Comparison of ENCODE assay signal across 8 cellular contexts in the genomic region with DNA sequence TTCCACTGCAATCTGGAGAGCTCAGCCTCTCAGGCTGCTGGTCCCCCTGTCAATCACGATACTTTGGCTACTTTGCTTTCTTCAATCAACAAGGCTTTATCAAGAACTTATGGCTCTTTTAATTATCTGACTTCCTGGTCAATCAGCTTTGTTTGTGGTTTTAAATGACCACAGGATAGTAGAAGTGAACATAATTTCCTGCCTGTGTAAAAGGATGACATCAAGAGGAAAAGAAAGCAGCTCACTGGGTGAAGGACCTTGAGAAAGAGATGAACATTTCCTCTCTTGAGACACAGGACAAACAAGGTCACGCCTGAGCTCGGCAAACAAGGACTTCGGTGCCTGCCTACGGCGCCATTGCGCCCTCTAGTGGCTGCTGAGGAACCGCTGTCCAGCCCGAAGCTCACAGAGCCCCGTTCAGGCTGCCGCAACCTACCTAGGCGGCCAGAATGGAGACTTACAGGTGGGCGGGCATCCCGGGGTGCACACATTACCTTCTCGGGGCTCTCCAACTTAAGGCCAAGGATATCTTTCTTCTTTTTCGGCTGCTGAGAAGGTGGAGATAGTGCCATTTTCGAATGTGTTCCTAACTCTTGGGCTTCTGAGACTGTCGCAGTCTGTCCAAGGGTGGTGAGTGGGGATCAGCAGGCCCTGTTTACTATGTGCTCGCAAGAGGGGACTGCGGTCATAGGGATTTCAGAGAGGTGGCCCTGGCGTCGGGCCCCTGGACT. TPM values are rescaled to one million over a fixed set of nuclear protein-coding genes. Genes with fewer than 3 reads are reported as not detected.
DNase-seq lines count a peak whose midpoint lies in the region; ATAC-seq and TF ChIP-seq lines count a peak whose summit lies in the region.

No MANE protein-coding gene starts in this region.

- H3K9ac ChIP-seq in mammary epithelial cell (ENCODE audit: insufficient read depth, low read length), result no peak overlapping the region

- in situ Hi-C loops in mammary epithelial cell (cut with MboI; ENCODE audit: low sequenced_read_pairs in 2 of 2), result loop anchor here in 1 of 2 donors (10.0 kb wide), 1 partner anchor 204 kb away; no protein-coding TSS in a partner anchor

- BruUV-seq in A673 (replicated peaks; lab: Mats Ljungman, UMichigan) (no TSS peak), mammary epithelial cell (replicated peaks; lab: Mats Ljungman, UMichigan) (no TSS peak)

- H2AFZ ChIP-seq in mammary epithelial cell (ENCODE audit: low read depth, low read length), result peak overlapping the region; percentile 66

- H3K36me3 ChIP-seq in A673 (ENCODE audit: insufficient read depth, low read length, poor library complexity, severe bottlenecking), result no peaks in the 10 kb centered on the region
- no peaks in the 10 kb centered on the region for H3K36me3 ChIP-seq in mammary epithelial cell (ENCODE audit: insufficient read depth, low read length)

- DNase-seq in A673 (ENCODE audit: low spot score) (peak; percentile 73), NCI-H2171 (lab: John Stamatoyannopoulos, UW) (peak; percentile 43), mammary epithelial cell (peak; percentile 77), islet precursor cell (peak; percentile 92)
- peak; percentile 81 to 88 (median 85) for DNase-seq in stimulated activated CD4-positive, alpha-beta T cell treated with anti-CD3 and anti-CD28 coated beads, Interleukin-12 subunit alpha, Interleukin-12 subunit beta, amount 100 ng/mL, for 48 hours (ENCODE audit: low read depth in 2 of 3, low spot score in 1 of 3)

- POLR2A ChIA-PET in A673 (lab: Charles Lee; ENCODE audit: low non-redundant PET), result no interaction called here

- H3K27ac ChIP-seq in A673 (ENCODE audit: low read depth, low read length, poor library complexity, severe bottlenecking), result no peak overlapping the region
- peak overlapping the region; percentile 32 for H3K27ac ChIP-seq in mammary epithelial cell (ENCODE audit: insufficient read depth, low read depth, low read length)

- peak; percentile 91 for ATAC-seq in GM18517 (IDR thresholded peaks at IDR 0.05; ENCODE audit: unreplicated experiment)
- ATAC-seq in HG03045 (IDR thresholded peaks at IDR 0.05; ENCODE audit: unreplicated experiment), result peak; percentile 84

- dilution Hi-C loops in mammary epithelial cell (cut with HindIII; ENCODE audit: low sequenced_read_pairs), result no loop called here

- H3K4me2 ChIP-seq in mammary epithelial cell (ENCODE audit: insufficient read depth, low read depth, low read length), result no peak overlapping the region

- 16% methylated on average over 18 of the region's 22 CpGs for WGBS in mammary epithelial cell (ENCODE audit: low coverage, missing lambda C conversion rate)

- H3K4me1 ChIP-seq in A673 (ENCODE audit: insufficient read depth, low read length, poor library complexity, severe bottlenecking) (peaks cover 4% of the 10 kb centered on the region), mammary epithelial cell (ENCODE audit: insufficient read depth, low read length) (peaks cover 20% of the 10 kb centered on the region)

- peaks cover 26% of the 10 kb centered on the region for H3K27me3 ChIP-seq in A673 (replicated peaks; ENCODE audit: insufficient read depth, low read depth, low read length, poor library complexity)
- no peaks in the 10 kb centered on the region for H3K27me3 ChIP-seq in mammary epithelial cell (ENCODE audit: insufficient read depth, low read length)

- CTCF ChIA-PET in A673 (lab: Charles Lee), result interaction anchor here (0.5 to 2.1 kb wide), 12 partner anchors 9 to 914 kb away, joined by 3 to 28 read pairs (median 3); no protein-coding TSS in a partner anchor
- CTCF ChIA-PET in mammary epithelial cell (lab: Charles Lee; ENCODE audit: low non-redundant PET), result interaction anchor here (0.5 to 1.3 kb wide), 13 partner anchors 8 to 372 kb away, joined by 3 to 11 read pairs (median 4); no protein-coding TSS in a partner anchor

- intact Hi-C loops in A673 (cut with micrococcal nuclease; ENCODE audit: unreplicated experiment), result loop anchor here (1.0 to 5.0 kb wide), 2 partner anchors 221 to 359 kb away; no protein-coding TSS in a partner anchor
- intact Hi-C loops in mammary epithelial cell (cut with micrococcal nuclease), result loop anchor here (1.0 kb wide), 8 partner anchors 56 to 357 kb away; partner anchors contain the start of gene IL18R1

- H4K20me1 ChIP-seq in mammary epithelial cell (ENCODE audit: insufficient read depth, low read length), result no peaks in the 10 kb centered on the region

- H3K79me2 ChIP-seq in mammary epithelial cell (ENCODE audit: insufficient read depth, low read length), result no peaks in the 10 kb centered on the region

- no peak overlapping the region for H3K4me3 ChIP-seq in A673 (ENCODE audit: low read depth, low read length, poor library complexity, severe bottlenecking)
- H3K4me3 ChIP-seq in WI38 (ENCODE audit: low read depth, low read length), result no peak overlapping the region
- H3K4me3 ChIP-seq in mammary epithelial cell (replicated peaks in 1 of 3; ENCODE audit: insufficient read depth in 1 of 3, low read depth in 2 of 3, low read length in 3 of 3), result no peak overlapping the region

- H3K9me3 ChIP-seq in A673 (ENCODE audit: low read depth, low read length, poor library complexity, severe bottlenecking), result no peaks in the 10 kb centered on the region
- no peaks in the 10 kb centered on the region for H3K9me3 ChIP-seq in mammary epithelial cell (replicated peaks; ENCODE audit: insufficient read depth, low read length)

- TF ChIP-seq CTCF in A673 (conservative IDR thresholded peaks at IDR 0.05; ENCODE audit: low read depth, low read length) (peak; percentile 97), WI38 (IDR thresholded peaks at IDR 0.05; ENCODE audit: low read depth, low read length) (peak; percentile 94), mammary epithelial cell (conservative IDR thresholded peaks at IDR 0.05 in 1 of 2, IDR thresholded peaks at IDR 0.05 in 1 of 2; ENCODE audit: extremely low read depth in 1 of 2, insufficient read depth in 1 of 2, low read depth in 1 of 2, low read length in 2 of 2) (peak; percentile 91 to 99)

RNA-seq across cellular contexts. Expression of gene IL1RL2, which starts 54.0 kb away (rescaled TPM):
- total RNA-seq in A673 (2021) (not detected in 2 replicates), mammary epithelial cell (1 to 10 TPM in 1 of 2 donors, under 1 TPM in 1; 0.82 to 4.7 TPM)
- 1.1 TPM for polyA plus RNA-seq in mammary epithelial cell
- 3.7 TPM for polyA minus RNA-seq in mammary epithelial cell
